ENCODE assay signal across 8 cellular contexts in genomic region chr14:67607646-67608045, GRCh38.
"Had no signal": no experiment of that assay in that cellular context is flagged by ENCODE, and none has a peak within 500 bp of the region (broad histone marks: within the 10 kb centered on the region; RNA-seq: fewer than 3 reads in every experiment).

No MANE protein-coding gene starts in this region.

- H3K4me3 ChIP-seq: HAP-1, K562 had no signal

- ATAC-seq: HCT116, K562 had no signal

- DNase-seq: GOT3, HFFc6, IMR-90, KG1 had no signal

- H3K9me3 ChIP-seq: HAP-1 had no signal

- H3K36me3 ChIP-seq: HAP-1 had no signal

- FAIRE-seq: H54, K562 had no signal
